Comparison of ENCODE assay signal across 15 cellular contexts in the genomic region with DNA sequence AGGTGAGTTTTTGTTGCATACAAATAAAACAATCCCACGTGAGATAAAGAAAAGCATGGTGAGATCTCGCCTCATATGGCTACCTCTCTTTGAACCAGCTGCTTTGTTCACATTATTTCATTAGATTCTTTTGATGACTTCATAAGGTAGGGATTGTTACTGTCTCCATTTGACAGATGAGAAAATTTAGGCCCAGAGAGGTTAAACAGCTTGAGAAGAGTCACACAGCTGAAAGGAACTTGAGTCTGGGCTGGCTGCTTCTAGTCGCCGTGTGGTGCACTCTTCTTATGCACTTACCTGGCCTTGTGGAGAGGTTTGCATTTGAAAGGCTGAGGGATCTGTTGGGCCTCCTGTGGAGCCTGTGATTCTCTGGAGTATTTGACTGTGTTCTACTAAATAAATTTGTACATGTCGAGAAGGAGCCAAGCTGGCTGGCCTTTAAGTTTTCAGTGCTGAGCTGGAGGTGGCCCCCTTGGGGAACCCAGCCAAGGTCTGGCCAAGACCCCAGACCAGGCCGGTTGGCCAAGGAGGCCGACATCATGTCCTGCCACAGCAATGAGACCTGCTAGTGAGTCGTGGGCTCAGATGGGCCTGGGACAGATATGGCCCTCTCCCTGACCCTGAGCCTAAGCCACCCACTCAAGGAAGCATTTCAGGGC.
DNase-seq lines count a peak whose midpoint lies in the region; ATAC-seq and TF ChIP-seq lines count a peak whose summit lies in the region.
"Had no signal": no experiment of that assay in that cellular context is flagged by ENCODE, and none has a peak within 500 bp of the region (broad histone marks: within the 10 kb centered on the region; RNA-seq: fewer than 3 reads in every experiment).

No MANE protein-coding gene starts in this region.

- H3K9ac ChIP-seq in HUES6 (ENCODE audit: low read length), result peak overlapping the region; percentile 47
- no peak overlapping the region for H3K9ac ChIP-seq in endodermal cell (ENCODE audit: extremely low read depth, low read length, poor library complexity, severe bottlenecking)

- peak; percentile 72 for DNase-seq in endodermal cell
- no peak for DNase-seq in mesothelial cell of epicardium (ENCODE audit: low spot score in 2 of 2, unreplicated experiment in 2 of 2)
- peak; percentile 3 for DNase-seq in upper lobe of right lung
- DNase-seq in NCI-H69 (lab: John Stamatoyannopoulos, UW), result no peak
- no peak for DNase-seq in right lobe of liver
- DNase-seq: CD4-positive, CD25-positive, alpha-beta regulatory T cell; DMS79; Kasumi-1; NCI-H187; NCI-H748 treated with DMSO at 0.1 percent for 48 hours had no signal

- ATAC-seq in upper lobe of right lung, result no peak
- ATAC-seq in HG03460 (IDR thresholded peaks at IDR 0.05; ENCODE audit: unreplicated experiment), result no peak
- ATAC-seq in right lobe of liver, result no peak
- ATAC-seq: HCT116, SK-N-SH treated with all-trans-retinoic acid at 6 μM for 48 hours had no signal

- H3K27me3 Mint-ChIP-seq in endodermal cell (ENCODE audit: insufficient read depth) (peaks cover 2% of the 10 kb centered on the region), mesothelial cell of epicardium (ENCODE audit: low read depth) (no peaks in the 10 kb centered on the region)
- H3K27me3 Mint-ChIP-seq: CD4-positive, CD25-positive, alpha-beta regulatory T cell had no signal

- H3K9me3 ChIP-seq in HUES6 (ENCODE audit: control insufficient read depth, insufficient read depth, low read depth, low read length), result no peaks in the 10 kb centered on the region
- no peaks in the 10 kb centered on the region for H3K9me3 ChIP-seq in endodermal cell (ENCODE audit: control insufficient read depth, low read length)
- no peaks in the 10 kb centered on the region for H3K9me3 ChIP-seq in upper lobe of right lung
- H3K9me3 ChIP-seq in right lobe of liver, result no peaks in the 10 kb centered on the region

- H3K27ac ChIP-seq in HUES6 (ENCODE audit: low read depth, low read length), result peak overlapping the region; percentile 52; the same call in 1 of the 2 replicates
- H3K27ac ChIP-seq in endodermal cell (ENCODE audit: low read depth, low read length), result no peak overlapping the region
- no peak overlapping the region for H3K27ac ChIP-seq in upper lobe of right lung
- no peak overlapping the region for H3K27ac ChIP-seq in right lobe of liver
- H3K27ac ChIP-seq: RWPE1 had no signal

- no peak for TF ChIP-seq POLR2A in right lobe of liver (IDR thresholded peaks at IDR 0.05)

- intact Hi-C loops in upper lobe of right lung (cut with DNase I) (no loop called here), right lobe of liver (cut with DNase I) (no loop called here)

- H3K27ac Mint-ChIP-seq in endodermal cell, result no peak overlapping the region
- peak overlapping the region; percentile 79 for H3K27ac Mint-ChIP-seq in mesothelial cell of epicardium
- H3K27ac Mint-ChIP-seq: CD4-positive, CD25-positive, alpha-beta regulatory T cell had no signal

- H3K36me3 Mint-ChIP-seq in endodermal cell (ENCODE audit: low read depth) (no peaks in the 10 kb centered on the region), mesothelial cell of epicardium (no peaks in the 10 kb centered on the region)
- H3K36me3 Mint-ChIP-seq: CD4-positive, CD25-positive, alpha-beta regulatory T cell had no signal

- H3K9me3 Mint-ChIP-seq in endodermal cell (no peaks in the 10 kb centered on the region), mesothelial cell of epicardium (no peaks in the 10 kb centered on the region)

- H3K36me3 ChIP-seq in HUES6 (ENCODE audit: control insufficient read depth, insufficient read depth, low read length) (no peaks in the 10 kb centered on the region), endodermal cell (ENCODE audit: control insufficient read depth, insufficient read depth, low read length) (no peaks in the 10 kb centered on the region), upper lobe of right lung (no peaks in the 10 kb centered on the region), right lobe of liver (no peaks in the 10 kb centered on the region)

- H3K4me3 Mint-ChIP-seq in endodermal cell, result no peak overlapping the region
- H3K4me3 Mint-ChIP-seq in mesothelial cell of epicardium, result no peak overlapping the region
- H3K4me3 Mint-ChIP-seq: CD4-positive, CD25-positive, alpha-beta regulatory T cell had no signal

- no peak for TF ChIP-seq CTCF in endodermal cell (conservative IDR thresholded peaks at IDR 0.05)
- TF ChIP-seq CTCF in mesothelial cell of epicardium (IDR thresholded peaks at IDR 0.05; ENCODE audit: unreplicated experiment), result no peak
- no peak for TF ChIP-seq CTCF in upper lobe of right lung (IDR thresholded peaks at IDR 0.05)
- no peak for TF ChIP-seq CTCF in right lobe of liver (IDR thresholded peaks at IDR 0.05)

- 86 to 92% methylated on average over 4 to 8 of the region's 8 CpGs for WGBS in endodermal cell (ENCODE audit: insufficient coverage in 1 of 2, insufficient read length in 1 of 2), 2 experiments
- WGBS in right lobe of liver (ENCODE audit: insufficient coverage, low coverage, low lambda C conversion rate, missing lambda C conversion rate), result 94% methylated on average over 3 of the region's 8 CpGs

- H3K4me1 ChIP-seq in HUES6 (ENCODE audit: control insufficient read depth, insufficient read depth, low read length), result peaks cover 34% of the 10 kb centered on the region
- H3K4me1 ChIP-seq in endodermal cell (ENCODE audit: control insufficient read depth, insufficient read depth, low read length), result peaks cover 3% of the 10 kb centered on the region
- no peaks in the 10 kb centered on the region for H3K4me1 ChIP-seq in upper lobe of right lung
- peaks cover 0 to 21% (median 0%) of the 10 kb centered on the region in 4 donors for H3K4me1 ChIP-seq in right lobe of liver

- H3K4me3 ChIP-seq in HUES6 (ENCODE audit: low read depth, low read length) (no peak overlapping the region), endodermal cell (ENCODE audit: low read length) (no peak overlapping the region), upper lobe of right lung (no peak overlapping the region), right lobe of liver (no peak overlapping the region)

- H3K4me1 Mint-ChIP-seq in endodermal cell (peaks cover 24% of the 10 kb centered on the region), mesothelial cell of epicardium (peaks cover 47% of the 10 kb centered on the region)
- H3K4me1 Mint-ChIP-seq: CD4-positive, CD25-positive, alpha-beta regulatory T cell had no signal

- H3K27me3 ChIP-seq in HUES6 (ENCODE audit: control insufficient read depth, insufficient read depth, low read length) (no peaks in the 10 kb centered on the region), endodermal cell (ENCODE audit: control insufficient read depth, insufficient read depth, low read length, poor library complexity, severe bottlenecking) (no peaks in the 10 kb centered on the region), upper lobe of right lung (no peaks in the 10 kb centered on the region), right lobe of liver (no peaks in the 10 kb centered on the region)

Comparison
In these comparisons a context has a peak if more than half of its experiments do, and no peak if none do; other contexts are left out.
1. DNase-seq: peak in endodermal cell (single experiment) and upper lobe of right lung (single experiment); none in mesothelial cell of epicardium (0 of 2), NCI-H69 (single experiment) and right lobe of liver (0 of 3).